11 cellular contexts compared by ENCODE assay signal in the genomic region with DNA sequence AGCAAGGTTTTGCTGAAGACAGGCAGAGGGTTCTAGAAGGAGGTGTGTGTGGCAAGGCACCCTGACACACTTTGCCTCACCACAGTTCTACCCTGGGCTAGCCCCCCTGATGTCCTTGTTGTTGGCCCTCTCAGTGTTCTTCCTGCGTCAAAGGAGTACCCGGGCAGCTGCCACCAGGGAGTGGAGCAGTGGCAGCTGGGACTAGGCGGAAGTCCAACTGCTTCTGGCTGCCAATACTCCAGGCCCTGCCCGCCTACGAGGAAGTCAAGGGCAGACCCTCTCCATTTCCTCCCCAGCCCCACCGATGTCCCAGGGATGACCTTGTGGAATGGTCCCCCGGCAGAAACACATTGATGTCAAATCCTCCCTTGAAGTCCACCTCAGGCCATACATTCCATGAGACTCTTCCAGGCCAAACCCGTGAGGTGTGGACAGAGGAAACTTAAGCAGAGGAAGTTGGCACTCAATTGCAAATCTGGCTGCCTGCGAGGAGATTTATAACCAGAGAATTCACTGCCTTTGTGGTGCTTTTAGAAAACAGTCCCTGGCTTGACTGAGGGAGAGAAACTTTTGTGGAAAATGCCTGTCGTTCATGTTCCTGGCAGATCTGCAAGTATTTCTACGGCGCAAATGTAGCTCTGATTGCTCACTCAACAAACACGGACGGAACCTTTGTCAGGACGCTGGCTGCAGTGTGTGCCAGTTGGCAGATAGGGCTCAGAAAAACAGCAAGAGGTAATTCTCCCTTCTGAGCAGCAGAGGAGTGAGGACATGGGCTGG.
DNase-seq lines count a peak whose midpoint lies in the region; ATAC-seq, FAIRE-seq and TF ChIP-seq lines count a peak whose summit lies in the region.
"Had no signal": no experiment of that assay in that cellular context is flagged by ENCODE, and none has a peak within 500 bp of the region (broad histone marks: within the 10 kb centered on the region; RNA-seq: fewer than 3 reads in every experiment).

No MANE protein-coding gene starts in this region.

- H3K4me1 ChIP-seq in adipocyte (ENCODE audit: control insufficient read depth, insufficient read depth, low read length) (peaks cover 63% of the 10 kb centered on the region), mucosa of rectum (ENCODE audit: control insufficient read depth in 2 of 2, insufficient read depth in 2 of 2, low read length in 2 of 2) (peaks cover 0 to 16% of the 10 kb centered on the region in 2 donors), tibial artery (peaks cover 0 to 81% (median 58%) of the 10 kb centered on the region in 4 donors)
- H3K4me1 ChIP-seq: parathyroid adenoma had no signal

- H3K27ac Mint-ChIP-seq in HFFc6: no peak overlapping the region
- H3K27ac Mint-ChIP-seq: activated T-helper 17 cell treated with anti-CD3 and anti-CD28 coated beads, Interleukin-2, amount 50 U/mL, for 72 hours had no signal

- no peak for TF ChIP-seq POLR2A in GM12892 (IDR thresholded peaks at IDR 0.05; ENCODE audit: low read depth, low read length)

- no peak overlapping the region for H3K4me3 Mint-ChIP-seq in HFFc6
- H3K4me3 Mint-ChIP-seq: activated T-helper 17 cell treated with anti-CD3 and anti-CD28 coated beads, Interleukin-2, amount 50 U/mL, for 72 hours had no signal

- TF ChIP-seq CTCF in fibroblast of pulmonary artery (IDR thresholded peaks at IDR 0.05; ENCODE audit: low read length, missing control alignments) (no peak), tibial artery (IDR thresholded peaks at IDR 0.05) (peak in 1 of 2 experiments; percentile 22), HFFc6 (IDR thresholded peaks at IDR 0.05) (no peak)

- H3K36me3 ChIP-seq in adipocyte (ENCODE audit: control insufficient read depth, insufficient read depth, low read length, severe bottlenecking): no peaks in the 10 kb centered on the region
- no peaks in the 10 kb centered on the region for H3K36me3 ChIP-seq in mucosa of rectum (ENCODE audit: control insufficient read depth in 2 of 2, insufficient read depth in 2 of 2, low read length in 2 of 2)
- no peaks in the 10 kb centered on the region for H3K36me3 ChIP-seq in tibial artery

- no peaks in the 10 kb centered on the region for H3K36me3 Mint-ChIP-seq in HFFc6 (ENCODE audit: low read depth)

- no peaks in the 10 kb centered on the region for H3K9me3 Mint-ChIP-seq in HFFc6
- H3K9me3 Mint-ChIP-seq: activated T-helper 17 cell treated with anti-CD3 and anti-CD28 coated beads, Interleukin-2, amount 50 U/mL, for 72 hours had no signal

- FAIRE-seq in GM12892 (lab: Jason Lieb, UNC): no peak

- intact Hi-C loops in tibial artery (cut with DNase I; ENCODE audit: low total_unique reads): loop anchor here (10.0 kb wide), 1 partner anchor 112 kb away; no protein-coding TSS in a partner anchor

- DNase-seq in adipocyte (ENCODE audit: low read depth): no peak
- peak; percentile 66 for DNase-seq in fibroblast of pulmonary artery (ENCODE audit: low read depth)
- peak; percentile 84 to 97 for DNase-seq in tibial artery
- DNase-seq in HFFc6: no peak
- no peak for DNase-seq in activated CD4-positive, alpha-beta T cell treated with anti-CD3 and anti-CD28 coated beads, Interleukin-2, amount 50 U/mL, for 1 hour
- no peak for DNase-seq in GM12892 (ENCODE audit: insufficient read length)
- DNase-seq: NCI-H82 had no signal

- H3K27ac ChIP-seq in mucosa of rectum (ENCODE audit: low read depth in 2 of 2, low read length in 2 of 2): peak overlapping the region; percentile 63 to 80
- H3K27ac ChIP-seq in tibial artery: peak overlapping the region; percentile 88 to 92
- H3K27ac ChIP-seq: parathyroid adenoma had no signal

- H3K9me3 ChIP-seq in adipocyte (ENCODE audit: control insufficient read depth, low read length) (no peaks in the 10 kb centered on the region), mucosa of rectum (ENCODE audit: control insufficient read depth in 2 of 2, low read length in 2 of 2) (no peaks in the 10 kb centered on the region), tibial artery (no peaks in the 10 kb centered on the region)

- H3K4me1 Mint-ChIP-seq in HFFc6 (ENCODE audit: low read depth): no peaks in the 10 kb centered on the region

- peaks cover 3% of the 10 kb centered on the region; the same call in 1 of the 2 replicates for H3K27me3 Mint-ChIP-seq in HFFc6 (ENCODE audit: insufficient read depth)

- H3K9ac ChIP-seq in adipocyte (ENCODE audit: low read length) (peak overlapping the region; percentile 57), mucosa of rectum (ENCODE audit: low read depth in 1 of 2, low read length in 2 of 2) (peak overlapping the region in 1 of 2 donors; percentile 45)
- H3K9ac ChIP-seq: parathyroid adenoma had no signal

- no peaks in the 10 kb centered on the region for H3K27me3 ChIP-seq in adipocyte (replicated peaks; ENCODE audit: control insufficient read depth, insufficient read depth, low read length)
- H3K27me3 ChIP-seq in mucosa of rectum (ENCODE audit: control insufficient read depth in 2 of 2, insufficient read depth in 2 of 2, low read length in 2 of 2): no peaks in the 10 kb centered on the region
- no peaks in the 10 kb centered on the region for H3K27me3 ChIP-seq in tibial artery

- no peak for ATAC-seq in GM19035 (IDR thresholded peaks at IDR 0.05; ENCODE audit: unreplicated experiment)
- ATAC-seq: activated T-helper 17 cell treated with anti-CD3 and anti-CD28 coated beads, Interleukin-2, amount 50 U/mL, for 72 hours had no signal

- H3K4me3 ChIP-seq in adipocyte (ENCODE audit: low read length) (peak overlapping the region; percentile 3), fibroblast of pulmonary artery (replicated peaks; ENCODE audit: low read depth, low read length) (no peak overlapping the region), mucosa of rectum (ENCODE audit: low read length in 2 of 2) (peak overlapping the region in 1 of 2 donors; percentile 32), tibial artery (peak overlapping the region; percentile 16 to 30)

Comparison
In these comparisons a context has a peak if more than half of its experiments do, and no peak if none do; other contexts are left out.
1. DNase-seq: peak in fibroblast of pulmonary artery (single experiment) and tibial artery (2 of 2); none in adipocyte (single experiment), HFFc6 (single experiment), activated CD4-positive, alpha-beta T cell treated with anti-CD3 and anti-CD28 coated beads, Interleukin-2, amount 50 U/mL, for 1 hour (single experiment) and GM12892 (single experiment).